Comparison of ENCODE assay signal across 8 cellular contexts in genomic region chr6:118652051-118652699, GRCh38. TPM values are rescaled to one million over a fixed set of nuclear protein-coding genes. Genes with fewer than 3 reads are reported as not detected.
DNase-seq lines count a peak whose midpoint lies in the region; ATAC-seq and TF ChIP-seq lines count a peak whose summit lies in the region.

No MANE protein-coding gene starts in this region.

- no peak for ATAC-seq in right cardiac atrium
- no peak for ATAC-seq in stimulated activated memory B cell treated with anti-CD40 and anti-IgM and Interleukin-4, amounts not matched to agents 10 μg/mL and 1 μg/mL and 100 μg/mL, for 72 hours
- ATAC-seq in GM21381 (IDR thresholded peaks at IDR 0.05; ENCODE audit: unreplicated experiment), result no peak

- peaks cover 25% of the 10 kb centered on the region for H3K4me1 Mint-ChIP-seq in stimulated activated memory B cell treated with anti-CD40 and anti-IgM and Interleukin-4, amounts not matched to agents 10 μg/mL and 1 μg/mL and 100 μg/mL, for 72 hours

- H3K27me3 Mint-ChIP-seq in stimulated activated memory B cell treated with anti-CD40 and anti-IgM and Interleukin-4, amounts not matched to agents 10 μg/mL and 1 μg/mL and 100 μg/mL, for 72 hours, result no peaks in the 10 kb centered on the region

- no peaks in the 10 kb centered on the region for H3K9me3 ChIP-seq in right cardiac atrium (ENCODE audit: control insufficient read depth, low read length)

- H3K27ac ChIP-seq in VCaP (peak overlapping the region; percentile 79), right cardiac atrium (ENCODE audit: low read length) (peak overlapping the region; percentile 82)

- no peaks in the 10 kb centered on the region for H3K4me1 ChIP-seq in right cardiac atrium (ENCODE audit: control insufficient read depth, insufficient read depth, low read length)

- H3K9me3 Mint-ChIP-seq in stimulated activated memory B cell treated with anti-CD40 and anti-IgM and Interleukin-4, amounts not matched to agents 10 μg/mL and 1 μg/mL and 100 μg/mL, for 72 hours, result no peaks in the 10 kb centered on the region

- TF ChIP-seq CTCF in VCaP (conservative IDR thresholded peaks at IDR 0.05), result no peak

- no peaks in the 10 kb centered on the region for H3K36me3 Mint-ChIP-seq in stimulated activated memory B cell treated with anti-CD40 and anti-IgM and Interleukin-4, amounts not matched to agents 10 μg/mL and 1 μg/mL and 100 μg/mL, for 72 hours

- H3K4me3 ChIP-seq in right cardiac atrium (ENCODE audit: low read length), result peak overlapping the region; percentile 91

- DNase-seq in NCI-H146 treated with DMSO at 0.1 percent for 48 hours (lab: John Stamatoyannopoulos, UW; ENCODE audit: unreplicated experiment) (peak; percentile 35), NCI-H146 (lab: John Stamatoyannopoulos, UW) (no peak), right cardiac atrium (no peak), HuH-7 (ENCODE audit: low spot score) (no peak), mucosa of gallbladder (ENCODE audit: low spot score) (no peak)

- intact Hi-C loops in right cardiac atrium (cut with DNase I), result loop anchor here in 1 of 4 donors (10.0 kb wide), 1 partner anchor 123 kb away; no protein-coding TSS in a partner anchor

- 47% methylated on average over 20 of the region's 20 CpGs for WGBS in right cardiac atrium

- peak overlapping the region; percentile 93 for H3K4me3 Mint-ChIP-seq in stimulated activated memory B cell treated with anti-CD40 and anti-IgM and Interleukin-4, amounts not matched to agents 10 μg/mL and 1 μg/mL and 100 μg/mL, for 72 hours

- H3K27ac Mint-ChIP-seq in stimulated activated memory B cell treated with anti-CD40 and anti-IgM and Interleukin-4, amounts not matched to agents 10 μg/mL and 1 μg/mL and 100 μg/mL, for 72 hours, result peak overlapping the region; percentile 87

- H3K27me3 ChIP-seq in right cardiac atrium (ENCODE audit: control insufficient read depth, insufficient read depth), result no peaks in the 10 kb centered on the region

RNA-seq across cellular contexts. Expression of gene CEP85L, which starts 0.8 kb away (rescaled TPM):
- total RNA-seq in right cardiac atrium (10 to 100 TPM in 1 of 4 donors, 1 to 10 TPM in 3; 6.3 to 11.5 (median 8.5) TPM), mucosa of gallbladder (9.7 TPM)
- polyA plus RNA-seq in right cardiac atrium, result 3.8 TPM
